ENCODE assay signal across 22 cellular contexts in the genomic region with DNA sequence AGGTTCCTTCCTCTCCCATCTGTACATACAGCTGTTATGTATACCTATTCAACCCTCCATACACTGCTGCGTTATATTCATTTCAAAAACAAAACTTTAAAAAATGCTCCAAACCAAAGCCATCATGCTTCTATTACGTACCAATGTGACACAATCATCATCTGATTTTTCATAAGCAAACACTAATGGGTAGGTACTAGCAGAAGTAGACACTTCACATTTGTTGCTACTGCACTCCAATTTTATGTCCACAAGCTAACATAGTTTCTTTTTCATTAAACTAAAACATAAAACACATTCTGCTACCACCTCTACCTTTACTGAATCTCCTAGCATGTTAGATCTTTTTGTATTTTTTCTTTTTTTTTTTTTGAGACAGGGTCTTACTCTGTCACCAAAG.
"Had no signal": no experiment of that assay in that cellular context is flagged by ENCODE, and none has a peak within 500 bp of the region (broad histone marks: within the 10 kb centered on the region; RNA-seq: fewer than 3 reads in every experiment).

No MANE protein-coding gene starts in this region.

- H3K27me3 Mint-ChIP-seq: dendritic cell treated with granulocyte-macrophage colony-stimulating factor and Interleukin-4, amounts not matched to agents 40 ng/mL and 50 ng/mL, for 4 days; effector memory CD8-positive, alpha-beta T cell; naive B cell had no signal

- H3K4me3 ChIP-seq: colonic mucosa, esophagus muscularis mucosa, gastroesophageal sphincter, heart left ventricle, hepatocyte, mucosa of descending colon had no signal

- H3K4me3 Mint-ChIP-seq: dendritic cell treated with granulocyte-macrophage colony-stimulating factor and Interleukin-4, amounts not matched to agents 40 ng/mL and 50 ng/mL, for 4 days; effector memory CD8-positive, alpha-beta T cell; endodermal cell; immature natural killer cell; mesothelial cell of epicardium had no signal

- H3K9me3 Mint-ChIP-seq: dendritic cell treated with granulocyte-macrophage colony-stimulating factor and Interleukin-4, amounts not matched to agents 40 ng/mL and 50 ng/mL, for 4 days; effector memory CD8-positive, alpha-beta T cell; immature natural killer cell had no signal

- H3K27me3 ChIP-seq: colonic mucosa, esophagus muscularis mucosa, foreskin keratinocyte, gastroesophageal sphincter, heart left ventricle, hepatocyte had no signal

- H3K4me1 ChIP-seq: foreskin keratinocyte, gastroesophageal sphincter, heart left ventricle had no signal

- H3K4me1 Mint-ChIP-seq: endodermal cell, immature natural killer cell, mesothelial cell of epicardium, naive B cell had no signal

- H3K27ac ChIP-seq: colonic mucosa, esophagus muscularis mucosa, foreskin keratinocyte, gastroesophageal sphincter, heart left ventricle, hepatocyte had no signal

- ATAC-seq: effector memory CD8-positive, alpha-beta T cell; foreskin keratinocyte; gastroesophageal sphincter; heart left ventricle; left colon; left ventricle myocardium superior; mucosa of descending colon had no signal

- H3K36me3 ChIP-seq: colonic mucosa had no signal

- H3K27ac Mint-ChIP-seq: dendritic cell treated with granulocyte-macrophage colony-stimulating factor and Interleukin-4, amounts not matched to agents 40 ng/mL and 50 ng/mL, for 4 days; endodermal cell; mesothelial cell of epicardium had no signal

- H3K9me3 ChIP-seq: colonic mucosa, esophagus muscularis mucosa, gastroesophageal sphincter, heart left ventricle, mucosa of descending colon had no signal

- DNase-seq: colonic mucosa; cortex of kidney; effector CD8-positive, alpha-beta T cell; effector memory CD8-positive, alpha-beta T cell; endodermal cell; foreskin keratinocyte; heart left ventricle; hypothalamus; immature natural killer cell; islet precursor cell; kidney; kidney glomerular epithelial cell; left colon; left ventricle myocardium superior; mesenchymal stem cell; mucosa of descending colon; naive B cell had no signal
